Comparison of ENCODE assay signal across 8 cellular contexts in the genomic region with DNA sequence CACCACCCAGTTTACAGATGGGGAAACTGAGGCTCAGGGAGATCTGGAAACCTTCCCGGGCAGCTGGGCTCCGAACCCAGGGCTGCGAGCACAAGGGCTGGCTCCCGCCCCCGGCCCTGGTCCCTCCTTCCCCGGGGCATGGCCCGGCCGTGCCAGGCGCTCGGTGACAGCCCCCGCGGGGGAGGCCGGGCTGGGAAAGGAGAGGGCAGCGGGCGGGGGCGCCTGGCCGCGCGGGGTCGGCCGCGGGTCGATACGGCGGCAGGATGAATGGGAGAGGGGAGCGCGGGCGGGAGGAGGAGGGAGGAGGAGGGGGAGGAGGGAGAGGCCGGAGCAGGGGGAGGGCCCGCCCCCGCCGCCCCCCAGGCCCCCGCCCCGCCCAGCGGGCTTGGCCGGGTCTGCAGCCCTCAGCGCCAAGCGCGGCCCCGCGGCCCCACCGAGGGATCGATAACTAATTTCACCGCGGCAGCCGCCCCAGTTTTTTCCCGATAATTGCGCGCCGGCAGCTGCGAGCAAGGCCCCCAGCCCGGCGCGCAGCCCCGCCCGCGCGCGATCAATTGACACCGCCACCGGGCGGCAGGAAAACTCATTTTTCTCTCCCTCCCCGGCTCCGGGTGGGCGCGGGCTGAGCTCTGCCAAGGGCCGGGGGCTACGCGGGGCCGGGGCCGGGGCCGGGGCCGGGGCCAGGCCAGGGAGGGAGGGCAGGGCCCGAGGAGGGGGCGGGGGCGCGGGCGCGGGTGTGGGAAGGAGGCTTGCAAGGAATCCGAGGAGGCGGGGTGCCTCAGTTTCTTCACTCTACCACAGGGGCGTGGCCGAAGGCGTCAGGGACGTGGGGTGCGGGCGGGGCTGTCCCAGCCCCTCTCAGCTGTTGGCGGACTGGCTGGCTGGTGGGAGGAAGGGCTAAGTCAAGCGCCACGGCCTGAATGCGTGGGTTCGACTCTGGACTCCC. TPM values are rescaled to one million over a fixed set of nuclear protein-coding genes. Genes with fewer than 3 reads are reported as not detected.
DNase-seq lines count a peak whose midpoint lies in the region; ATAC-seq and TF ChIP-seq lines count a peak whose summit lies in the region.

No MANE protein-coding gene starts in this region.

- no peaks in the 10 kb centered on the region for H3K27me3 ChIP-seq in SK-N-SH (ENCODE audit: insufficient read depth)
- no peaks in the 10 kb centered on the region for H3K27me3 ChIP-seq in dorsolateral prefrontal cortex
- no peaks in the 10 kb centered on the region for H3K27me3 ChIP-seq in mesendoderm (ENCODE audit: insufficient read depth, low read length, poor library complexity)

- H3K4me2 ChIP-seq in SK-N-SH (peak overlapping the region; percentile 82), mesendoderm (ENCODE audit: low read length) (peak overlapping the region; percentile 97)

- peak overlapping the region; percentile 81 for H3K18ac ChIP-seq in mesendoderm (ENCODE audit: low read length)

- H3K4me3 ChIP-seq in SK-N-SH (ENCODE audit: low read depth in 2 of 2, low read length in 1 of 2) (peak overlapping the region; percentile 49 to 55), dorsolateral prefrontal cortex (peak overlapping the region; percentile 41 to 78 (median 63)), mesendoderm (ENCODE audit: low read length) (peak overlapping the region; percentile 44)

- peak overlapping the region; percentile 91 for H3K27ac Mint-ChIP-seq in type B pancreatic cell

- H3K4ac ChIP-seq in mesendoderm (ENCODE audit: low read depth, low read length), result peak overlapping the region; percentile 83

- H3K27ac ChIP-seq in SK-N-SH (ENCODE audit: low read depth in 2 of 2, low read length in 1 of 2), result no peak overlapping the region; a peak in 1 of 4 replicates
- H3K27ac ChIP-seq in dorsolateral prefrontal cortex, result peak overlapping the region; percentile 45 to 96 (median 91)
- peak overlapping the region; percentile 72 for H3K27ac ChIP-seq in mesendoderm (ENCODE audit: low read depth, low read length)

- H3K9me2 ChIP-seq in SK-N-SH, result no peaks in the 10 kb centered on the region

- ATAC-seq in GM19351 (IDR thresholded peaks at IDR 0.05; ENCODE audit: unreplicated experiment), result no peak

- no peaks in the 10 kb centered on the region for H3K79me1 ChIP-seq in mesendoderm (ENCODE audit: low read length)

- peak overlapping the region; percentile 41 for H2BK5ac ChIP-seq in mesendoderm (ENCODE audit: low read length)

- DNase-seq in GM13977 (ENCODE audit: low spot score) (peak; percentile 56), SK-N-SH (peak; percentile 90), dorsolateral prefrontal cortex (peak in 8 of 10 donors; percentile 19 to 70 (median 52)), mesendoderm (peak; percentile 64), type B pancreatic cell (ENCODE audit: extremely low spot score, unreplicated experiment) (peak; percentile 82), erythroblast (lab: John Stamatoyannopoulos, UW) (no peak), NCI-H2107 treated with DMSO at 0.1 percent for 48 hours (lab: John Stamatoyannopoulos, UW; ENCODE audit: unreplicated experiment) (no peak)

- peak overlapping the region; percentile 65 for H2AK5ac ChIP-seq in mesendoderm (ENCODE audit: low read length)

- peak overlapping the region; percentile 89 for H3K4me3 Mint-ChIP-seq in type B pancreatic cell

- no peaks in the 10 kb centered on the region for H4K20me1 ChIP-seq in SK-N-SH (ENCODE audit: insufficient read depth)

- WGBS in SK-N-SH (ENCODE audit: low lambda C conversion rate), result 16% methylated on average over 18 of the region's 92 CpGs
- WGBS in mesendoderm (ENCODE audit: extremely low coverage, insufficient coverage, low lambda C conversion rate), result no CpG with 5 or more reads among the region's 92 CpGs

- intact Hi-C loops in dorsolateral prefrontal cortex (cut with DNase I), result loop anchor here in 1 of 2 donors (5.0 kb wide), 1 partner anchor 72 kb away; no protein-coding TSS in a partner anchor

- no peak overlapping the region for H4K5ac ChIP-seq in mesendoderm (ENCODE audit: low read length)

- H3K9ac ChIP-seq in SK-N-SH (peak overlapping the region; percentile 46), mesendoderm (ENCODE audit: low read length) (peak overlapping the region; percentile 87)

- no peaks in the 10 kb centered on the region for H3K36me3 Mint-ChIP-seq in type B pancreatic cell

- TF ChIP-seq POLR2A in erythroblast (IDR thresholded peaks at IDR 0.05; ENCODE audit: low read length), result no peak

- in situ Hi-C loops in GM13977 (cut with MboI; ENCODE audit: low pct_unique_long_range_greater_than_20kb, low sequenced_read_pairs, unreplicated experiment), result no loop called here

- no peak overlapping the region for H2BK15ac ChIP-seq in mesendoderm (replicated peaks; ENCODE audit: low read depth)

- H4K8ac ChIP-seq in mesendoderm (ENCODE audit: low read depth, low read length), result peak overlapping the region; percentile 58

- no peaks in the 10 kb centered on the region for H3K27me3 Mint-ChIP-seq in type B pancreatic cell

- no peak for TF ChIP-seq EP300 in SK-N-SH (IDR thresholded peaks at IDR 0.05; ENCODE audit: borderline replicate concordance in 1 of 2, low read depth in 1 of 2, low read length in 1 of 2)

- peak overlapping the region; percentile 63; the same call in 1 of the 2 replicates for H2AFZ ChIP-seq in SK-N-SH (ENCODE audit: low read depth)

- no peak for TF ChIP-seq RAD21 in SK-N-SH (IDR thresholded peaks at IDR 0.05; ENCODE audit: low read length)

- CTCF ChIA-PET in SK-N-SH (lab: Yijun Ruan, JAX), result interaction anchor here (0.8 to 3.5 kb wide), 9 partner anchors 12 to 425 kb away, joined by 3 to 22 read pairs (median 3); no protein-coding TSS in a partner anchor

- no peaks in the 10 kb centered on the region for H3K9me3 ChIP-seq in SK-N-SH

- H2BK120ac ChIP-seq in mesendoderm (ENCODE audit: low read depth, low read length), result peak overlapping the region; percentile 47

- TF ChIP-seq CTCF in GM13977 (IDR thresholded peaks at IDR 0.05; ENCODE audit: extremely low read depth, insufficient read depth, missing control alignments) (no peak), SK-N-SH (IDR thresholded peaks at IDR 0.05) (no peak), dorsolateral prefrontal cortex (IDR thresholded peaks at IDR 0.05 in 54 of 56, conservative IDR thresholded peaks at IDR 0.05 in 2 of 56; ENCODE audit: low read depth in 1 of 56, partially characterized antibody in 56 of 56) (peak in 7 of 56 donors; percentile 5 to 31 (median 13)), type B pancreatic cell (conservative IDR thresholded peaks at IDR 0.05) (peak; percentile 47)

- peaks cover 31% of the 10 kb centered on the region for H3K4me1 Mint-ChIP-seq in type B pancreatic cell (ENCODE audit: unreplicated experiment)

- peak overlapping the region; percentile 91 for H3K56ac ChIP-seq in mesendoderm (ENCODE audit: low read length)

- no peaks in the 10 kb centered on the region for H3K36me3 ChIP-seq in SK-N-SH (replicated peaks in 1 of 2; ENCODE audit: control insufficient read depth in 1 of 2, insufficient read depth in 2 of 2, low read length in 1 of 2)
- H3K36me3 ChIP-seq in mesendoderm (ENCODE audit: control insufficient read depth, insufficient read depth, low read length), result no peaks in the 10 kb centered on the region

- H3K79me2 ChIP-seq in SK-N-SH (ENCODE audit: insufficient read depth), result no peaks in the 10 kb centered on the region
- H3K79me2 ChIP-seq in mesendoderm (ENCODE audit: control insufficient read depth, insufficient read depth, low read length), result no peaks in the 10 kb centered on the region

- H3F3A ChIP-seq in SK-N-SH (replicated peaks; ENCODE audit: insufficient read depth), result peaks cover 5% of the 10 kb centered on the region

- peaks cover 14 to 27% of the 10 kb centered on the region in 2 experiments; a peak in 3 of 4 replicates for H3K4me1 ChIP-seq in SK-N-SH (ENCODE audit: control insufficient read depth in 1 of 2, insufficient read depth in 2 of 2, low read depth in 1 of 2, low read length in 1 of 2)
- peaks cover 5% of the 10 kb centered on the region for H3K4me1 ChIP-seq in mesendoderm (ENCODE audit: control insufficient read depth, low read depth, low read length)

- peaks cover 3% of the 10 kb centered on the region for H3K9me3 Mint-ChIP-seq in type B pancreatic cell

- POLR2A ChIA-PET in SK-N-SH (lab: Yijun Ruan, JAX), result interaction anchor here (0.6 to 2.1 kb wide), 4 partner anchors 10 to 391 kb away, joined by 3 to 8 read pairs (median 3); a partner anchor contains a TSS

- H3K23ac ChIP-seq in mesendoderm (ENCODE audit: low read length), result peak overlapping the region; percentile 89

TF ChIP-seq in SK-N-SH, 30 proteins besides CTCF, POLR2A, EP300 and RAD21:
- no peak for TF ChIP-seq JUND (IDR thresholded peaks at IDR 0.05)
- TF ChIP-seq, protein P1, sequence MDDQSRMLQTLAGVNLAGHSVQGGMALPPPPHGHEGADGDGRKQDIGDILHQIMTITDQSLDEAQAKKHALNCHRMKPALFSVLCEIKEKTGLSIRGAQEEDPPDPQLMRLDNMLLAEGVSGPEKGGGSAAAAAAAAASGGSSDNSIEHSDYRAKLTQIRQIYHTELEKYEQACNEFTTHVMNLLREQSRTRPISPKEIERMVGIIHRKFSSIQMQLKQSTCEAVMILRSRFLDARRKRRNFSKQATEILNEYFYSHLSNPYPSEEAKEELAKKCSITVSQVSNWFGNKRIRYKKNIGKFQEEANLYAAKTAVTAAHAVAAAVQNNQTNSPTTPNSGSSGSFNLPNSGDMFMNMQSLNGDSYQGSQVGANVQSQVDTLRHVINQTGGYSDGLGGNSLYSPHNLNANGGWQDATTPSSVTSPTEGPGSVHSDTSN (IDR thresholded peaks at IDR 0.05), result no peak
- no peak for TF ChIP-seq NFIC (IDR thresholded peaks at IDR 0.05; ENCODE audit: borderline replicate concordance)
- no peak for TF ChIP-seq GABPA (IDR thresholded peaks at IDR 0.05; ENCODE audit: low read depth)
- TF ChIP-seq MEF2A (IDR thresholded peaks at IDR 0.05; ENCODE audit: borderline replicate concordance, low read depth), result no peak
- TF ChIP-seq GATA2 (CRISPR knock-in tag; IDR thresholded peaks at IDR 0.05), result no peak
- no peak for TF ChIP-seq YY1 (IDR thresholded peaks at IDR 0.05; ENCODE audit: low read depth)

RNA-seq across cellular contexts. Expression of a gene that starts 52.1 kb away (rescaled TPM):
- 0.24 and 0.30 TPM in 2 replicates for polyA plus RNA-seq in SK-N-SH (2012; rRNA removed)
- polyA plus RNA-seq in SK-N-SH (2012; cell fraction: cytosol; rRNA removed), result 0.17 and 0.34 TPM in 2 replicates
- 1.0 and 1.2 TPM in 2 replicates for polyA plus RNA-seq in SK-N-SH (2012; cell fraction: nucleus; rRNA removed)
- total RNA-seq in dorsolateral prefrontal cortex, result 1 to 10 TPM in 55 of 120 experiments, under 1 TPM in 47, not detected in 18; 0.18 to 3.1 (median 1.0) TPM
- not detected for polyA plus RNA-seq in mesendoderm (2013, experiment 1 of 2)
- not detected for polyA plus RNA-seq in mesendoderm (2013, experiment 2 of 2)
- total RNA-seq in type B pancreatic cell (ENCODE audit: low replicate concordance), result not detected in 2 replicates

RNA-seq across cellular contexts. Expression of a gene that starts 57.1 kb away (rescaled TPM):
- polyA plus RNA-seq in SK-N-SH (2012; rRNA removed), result 75.0 and 78.3 TPM in 2 replicates
- 44.3 and 62.6 TPM in 2 replicates for polyA plus RNA-seq in SK-N-SH (2012; cell fraction: cytosol; rRNA removed)
- 44.8 and 47.5 TPM in 2 replicates for polyA plus RNA-seq in SK-N-SH (2012; cell fraction: nucleus; rRNA removed)
- total RNA-seq in dorsolateral prefrontal cortex (10 to 100 TPM; 22.2 to 45.4 (median 32.9) TPM), type B pancreatic cell (ENCODE audit: low replicate concordance) (31.4 and 33.5 TPM in 2 replicates)
- 42.0 TPM for polyA plus RNA-seq in mesendoderm (2013, experiment 1 of 2)
- polyA plus RNA-seq in mesendoderm (2013, experiment 2 of 2), result 43.1 TPM

Comparison
In these comparisons a context has a peak if more than half of its experiments do, and no peak if none do; other contexts are left out.
1. DNase-seq: peak in GM13977 (single experiment), SK-N-SH (single experiment), dorsolateral prefrontal cortex (8 of 10), mesendoderm (single experiment) and type B pancreatic cell (single experiment); none in erythroblast (0 of 2) and NCI-H2107 treated with DMSO at 0.1 percent for 48 hours (single experiment).
2. H3K27ac ChIP-seq: peak in dorsolateral prefrontal cortex (59 of 59) and mesendoderm (single experiment); none in SK-N-SH (0 of 2).
3. Peak in every context shown above with its lines, with median percentiles within 50 percentile points of each other: H3K4me3 ChIP-seq.